Comparison of ENCODE assay signal across 12 cellular contexts in the genomic region with DNA sequence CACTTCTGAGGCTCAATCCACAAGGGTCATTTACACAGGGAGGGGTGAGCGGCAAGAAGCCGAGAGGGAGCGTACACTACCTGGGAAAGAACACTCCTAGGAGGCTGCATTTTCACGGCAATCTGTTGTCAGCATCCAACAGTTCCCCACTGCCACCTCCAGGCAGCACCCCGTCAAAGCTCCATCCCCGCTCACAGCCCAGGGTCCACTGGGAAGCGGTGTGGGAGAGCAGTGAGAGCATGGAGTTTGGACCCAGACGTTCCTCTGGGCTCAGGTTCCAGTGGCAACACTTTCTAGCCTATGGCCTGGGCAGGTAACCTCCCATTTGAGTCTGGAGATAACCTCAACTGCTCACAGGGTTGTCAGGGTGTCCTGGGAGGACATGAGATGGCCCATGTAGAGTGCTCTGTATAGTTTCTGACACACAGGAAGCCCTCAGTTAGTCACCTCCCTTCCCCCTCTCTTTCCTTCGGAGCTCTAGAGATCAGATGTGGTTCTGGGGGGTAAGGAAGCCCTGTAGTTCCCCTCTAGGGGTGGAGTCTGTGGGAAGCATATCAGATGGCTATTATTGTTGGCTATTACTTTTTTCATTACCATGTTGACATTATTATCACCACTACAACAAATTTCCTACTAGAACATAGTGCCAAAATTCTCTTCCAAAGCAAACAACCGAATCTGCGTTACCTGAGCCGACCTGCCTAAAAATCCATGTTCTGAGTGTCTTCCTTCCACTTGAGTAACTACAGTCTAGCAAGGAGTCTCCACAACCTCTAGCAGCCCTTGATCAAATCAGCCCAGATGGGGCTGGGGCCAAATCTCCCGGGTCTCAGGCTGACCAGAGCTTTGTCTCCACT. TPM values are rescaled to one million over a fixed set of nuclear protein-coding genes. Genes with fewer than 3 reads are reported as not detected.
DNase-seq lines count a peak whose midpoint lies in the region; ATAC-seq and TF ChIP-seq lines count a peak whose summit lies in the region.
"Had no signal": no experiment of that assay in that cellular context is flagged by ENCODE, and none has a peak within 500 bp of the region (broad histone marks: within the 10 kb centered on the region; RNA-seq: fewer than 3 reads in every experiment).

No MANE protein-coding gene starts in this region.

- no TSS peak for BruUV-seq in MCF 10A (replicated peaks; lab: Mats Ljungman, UMichigan)

- 79% methylated on average over 13 of the region's 13 CpGs for WGBS in hepatocyte (ENCODE audit: low lambda C conversion rate, missing lambda C conversion rate)

- TF ChIP-seq CTCF in MCF 10A (IDR thresholded peaks at IDR 0.05; ENCODE audit: unreplicated experiment) (no peak), breast epithelium (IDR thresholded peaks at IDR 0.05) (no peak), RWPE2 (IDR thresholded peaks at IDR 0.05; ENCODE audit: poor library complexity, severe bottlenecking) (no peak), hepatocyte (IDR thresholded peaks at IDR 0.05; ENCODE audit: poor library complexity) (no peak)

- H3K79me2 ChIP-seq in hepatocyte, result no peaks in the 10 kb centered on the region

- no peaks in the 10 kb centered on the region for H3K36me3 ChIP-seq in breast epithelium
- peaks cover 89% of the 10 kb centered on the region for H3K36me3 ChIP-seq in RWPE2 (ENCODE audit: low read depth)
- peaks cover 50% of the 10 kb centered on the region for H3K36me3 ChIP-seq in effector memory CD4-positive, alpha-beta T cell (ENCODE audit: control insufficient read depth, insufficient read depth, low read length)
- H3K36me3 ChIP-seq in hepatocyte (replicated peaks; ENCODE audit: insufficient read depth, low read depth), result no peaks in the 10 kb centered on the region

- H3K4me2 ChIP-seq in hepatocyte, result no peak overlapping the region

- no peaks in the 10 kb centered on the region for H3K27me3 Mint-ChIP-seq in MCF 10A (ENCODE audit: insufficient read depth, unreplicated experiment)
- H3K27me3 Mint-ChIP-seq in effector memory CD8-positive, alpha-beta T cell, result no peaks in the 10 kb centered on the region
- H3K27me3 Mint-ChIP-seq: activated naive CD8-positive, alpha-beta T cell had no signal

- no peaks in the 10 kb centered on the region for H3K27me3 ChIP-seq in breast epithelium
- H3K27me3 ChIP-seq in RWPE2 (ENCODE audit: insufficient read depth, poor library complexity, severe bottlenecking), result no peaks in the 10 kb centered on the region
- no peaks in the 10 kb centered on the region for H3K27me3 ChIP-seq in effector memory CD4-positive, alpha-beta T cell (replicated peaks; ENCODE audit: control insufficient read depth, insufficient read depth, low read length, poor library complexity, severe bottlenecking)
- H3K27me3 ChIP-seq in hepatocyte, result no peaks in the 10 kb centered on the region
- H3K27me3 ChIP-seq: dorsolateral prefrontal cortex, neutrophil had no signal

- no peak overlapping the region for H3K4me3 Mint-ChIP-seq in MCF 10A (ENCODE audit: unreplicated experiment)
- H3K4me3 Mint-ChIP-seq in effector memory CD8-positive, alpha-beta T cell, result no peak overlapping the region
- H3K4me3 Mint-ChIP-seq: activated naive CD8-positive, alpha-beta T cell had no signal

- H3K9me2 ChIP-seq in hepatocyte (replicated peaks; ENCODE audit: insufficient read depth), result no peaks in the 10 kb centered on the region

- H3K36me3 Mint-ChIP-seq in MCF 10A (ENCODE audit: insufficient read depth, unreplicated experiment), result peaks cover 72% of the 10 kb centered on the region
- H3K36me3 Mint-ChIP-seq in effector memory CD8-positive, alpha-beta T cell (ENCODE audit: insufficient read depth), result peaks cover 42% of the 10 kb centered on the region

- H3K9me3 ChIP-seq in breast epithelium, result no peaks in the 10 kb centered on the region
- no peaks in the 10 kb centered on the region for H3K9me3 ChIP-seq in RWPE2 (ENCODE audit: severe bottlenecking)
- H3K9me3 ChIP-seq in effector memory CD4-positive, alpha-beta T cell (ENCODE audit: control insufficient read depth, low read length), result no peaks in the 10 kb centered on the region
- no peaks in the 10 kb centered on the region for H3K9me3 ChIP-seq in hepatocyte (ENCODE audit: low read depth)
- H3K9me3 ChIP-seq: neutrophil had no signal

- peak overlapping the region; percentile 67 for H3K27ac Mint-ChIP-seq in MCF 10A (ENCODE audit: low read depth, unreplicated experiment)
- peak overlapping the region; percentile 38 to 67 for H3K27ac Mint-ChIP-seq in effector memory CD8-positive, alpha-beta T cell

- H3K4me1 Mint-ChIP-seq in MCF 10A (ENCODE audit: insufficient read depth, unreplicated experiment), result peaks cover 8% of the 10 kb centered on the region
- peaks cover 7 to 10% of the 10 kb centered on the region in 2 donors for H3K4me1 Mint-ChIP-seq in effector memory CD8-positive, alpha-beta T cell (ENCODE audit: low read depth in 2 of 2)

- POLR2A ChIA-PET in MCF 10A (lab: Yijun Ruan, JAX), result interaction anchor here (0.7 to 2.2 kb wide), 10 partner anchors 10 to 525 kb away, joined by 3 to 23 read pairs (median 4); partner anchors contain the start of genes EEFSEC and RUVBL1

- no peak for ATAC-seq in RWPE2 (ENCODE audit: low read depth)
- no peak for ATAC-seq in effector memory CD8-positive, alpha-beta T cell (replicated peaks)
- ATAC-seq in stimulated activated naive CD8-positive, alpha-beta T cell treated with anti-CD3 and anti-CD28 coated beads, Interleukin-15, Interleukin-2, amounts not matched to agents 100 U/mL and 50 U/mL, for 24 hours, result peak; percentile 31

- H3K4me3 ChIP-seq in breast epithelium, result no peak overlapping the region
- no peak overlapping the region for H3K4me3 ChIP-seq in RWPE2 (ENCODE audit: severe bottlenecking)
- H3K4me3 ChIP-seq in effector memory CD4-positive, alpha-beta T cell (ENCODE audit: insufficient read depth, low read depth, low read length, poor library complexity, severe bottlenecking), result no peak overlapping the region
- H3K4me3 ChIP-seq in hepatocyte, result no peak overlapping the region
- H3K4me3 ChIP-seq: dorsolateral prefrontal cortex had no signal

- H3K27ac ChIP-seq in breast epithelium (no peak overlapping the region), RWPE2 (ENCODE audit: poor library complexity, severe bottlenecking) (peak overlapping the region; percentile 24), hepatocyte (no peak overlapping the region)
- no peak overlapping the region for H3K27ac ChIP-seq in effector memory CD4-positive, alpha-beta T cell (ENCODE audit: insufficient read depth, low read length, poor library complexity, severe bottlenecking)
- H3K27ac ChIP-seq: neutrophil had no signal

- CTCF ChIA-PET in MCF 10A (lab: Yijun Ruan, JAX), result interaction anchor here (0.7 to 5.5 kb wide), 33 partner anchors 9 to 512 kb away, joined by 3 to 66 read pairs (median 5); partner anchors contain the start of gene RUVBL1

- TF ChIP-seq POLR2A in breast epithelium (IDR thresholded peaks at IDR 0.05), result no peak

- no peak for DNase-seq in MCF 10A (ENCODE audit: unreplicated experiment)
- no peak for DNase-seq in breast epithelium (ENCODE audit: low spot score in 2 of 2)
- no peak for DNase-seq in RWPE2 (ENCODE audit: low spot score)
- DNase-seq in effector memory CD8-positive, alpha-beta T cell, result no peak
- no peak for DNase-seq in stimulated activated naive CD8-positive, alpha-beta T cell treated with anti-CD3 and anti-CD28 coated beads, Interleukin-15, Interleukin-2, amounts not matched to agents 100 U/mL and 50 U/mL, for 24 hours
- DNase-seq in effector memory CD4-positive, alpha-beta T cell, result no peak
- DNase-seq in C1 segment of cervical spinal cord (lab: John Stamatoyannopoulos, UW), result no peak
- DNase-seq in hepatocyte (ENCODE audit: low spot score), result no peak
- DNase-seq: NCI-H1048 had no signal

- H4K20me1 ChIP-seq in hepatocyte (ENCODE audit: insufficient read depth, poor library complexity, severe bottlenecking), result no peaks in the 10 kb centered on the region

- H3K4me1 ChIP-seq in breast epithelium (no peaks in the 10 kb centered on the region), RWPE2 (ENCODE audit: insufficient read depth, poor library complexity, severe bottlenecking) (peaks cover 12% of the 10 kb centered on the region), hepatocyte (ENCODE audit: insufficient read depth) (peaks cover 14% of the 10 kb centered on the region)
- no peaks in the 10 kb centered on the region for H3K4me1 ChIP-seq in effector memory CD4-positive, alpha-beta T cell (ENCODE audit: control insufficient read depth, insufficient read depth, low read length, poor library complexity, severe bottlenecking)

- H3K9me3 Mint-ChIP-seq in MCF 10A (ENCODE audit: unreplicated experiment), result no peaks in the 10 kb centered on the region
- H3K9me3 Mint-ChIP-seq in effector memory CD8-positive, alpha-beta T cell, result no peaks in the 10 kb centered on the region

- intact Hi-C loops in MCF 10A (cut with micrococcal nuclease) (loop anchor here (1.0 to 10.0 kb wide), 6 partner anchors 39 to 513 kb away; no protein-coding TSS in a partner anchor), breast epithelium (cut with DNase I; ENCODE audit: low total_unique reads) (no loop called here)

- H2AFZ ChIP-seq in hepatocyte, result no peak overlapping the region

RNA-seq across cellular contexts. Expression of gene RUVBL1, which starts 29.1 kb away (rescaled TPM):
- total RNA-seq in MCF 10A (2022) (88.1 and 114 TPM in 2 replicates), breast epithelium (10 to 100 TPM; 17.8 to 50.5 (median 36.0) TPM), hepatocyte (29.7 and 29.9 TPM in 2 replicates)
- polyA plus RNA-seq in hepatocyte, result 33.5 and 37.2 TPM in 2 replicates

RNA-seq across cellular contexts. Expression of gene SEC61A1, which starts 42.3 kb away (rescaled TPM):
- total RNA-seq in MCF 10A (2022) (418 and 519 TPM in 2 replicates), breast epithelium (100 to 1,000 TPM; 105 to 166 (median 142) TPM), hepatocyte (268 and 293 TPM in 2 replicates)
- 251 and 299 TPM in 2 replicates for polyA plus RNA-seq in hepatocyte

RNA-seq across cellular contexts. Expression of gene EEFSEC, which starts 58.8 kb away (rescaled TPM):
- total RNA-seq in MCF 10A (2022) (12.2 and 14.6 TPM in 2 replicates), breast epithelium (10 to 100 TPM; 13.9 to 28.2 (median 19.8) TPM), hepatocyte (9.2 and 9.8 TPM in 2 replicates)
- 16.4 and 17.5 TPM in 2 replicates for polyA plus RNA-seq in hepatocyte
